Comparison of ENCODE assay signal across 8 cellular contexts in genomic region chr20:11676618-11677289, GRCh38.
DNase-seq lines count a peak whose midpoint lies in the region; ATAC-seq and TF ChIP-seq lines count a peak whose summit lies in the region.

No MANE protein-coding gene starts in this region.

- H3K27ac Mint-ChIP-seq in nephron: no peak overlapping the region

- peak; percentile 44 to 83 (median 45) for DNase-seq in NCI-H1417 (lab: John Stamatoyannopoulos, UW)
- DNase-seq in NCI-H1417 treated with DMSO at 0.1 percent for 48 hours (lab: John Stamatoyannopoulos, UW): no peak
- DNase-seq in OCI-M1 (lab: John Stamatoyannopoulos, UW): peak; percentile 61
- DNase-seq in epithelial cell of esophagus (ENCODE audit: low read depth): peak; percentile 57
- no peak for DNase-seq in effector CD4-positive, alpha-beta T cell
- DNase-seq in epidermal melanocyte (ENCODE audit: insufficient read length, low spot score): no peak

- H3K36me3 Mint-ChIP-seq in nephron (ENCODE audit: low read depth): no peaks in the 10 kb centered on the region

- ATAC-seq in HG02981 (IDR thresholded peaks at IDR 0.05; ENCODE audit: unreplicated experiment): peak; percentile 50

- H3K27me3 Mint-ChIP-seq in nephron (ENCODE audit: low read depth): no peaks in the 10 kb centered on the region

- peaks cover 18% of the 10 kb centered on the region for H3K4me1 Mint-ChIP-seq in nephron

- TF ChIP-seq CTCF in epithelial cell of esophagus (IDR thresholded peaks at IDR 0.05; ENCODE audit: insufficient read depth, low read depth, low read length, missing control alignments) (peak; percentile 91), nephron (IDR thresholded peaks at IDR 0.05; ENCODE audit: unreplicated experiment in 3 of 3) (peak; percentile 46 to 83 (median 56))

- H3K4me3 ChIP-seq in epithelial cell of esophagus (ENCODE audit: low read length): no peak overlapping the region

- no peaks in the 10 kb centered on the region for H3K9me3 Mint-ChIP-seq in nephron

- no peak overlapping the region for H3K4me3 Mint-ChIP-seq in nephron

Comparison
In these comparisons a context has a peak if more than half of its experiments do, and no peak if none do; other contexts are left out.
1. DNase-seq: peak in NCI-H1417 (3 of 3), OCI-M1 (single experiment) and epithelial cell of esophagus (single experiment); none in NCI-H1417 treated with DMSO at 0.1 percent for 48 hours (single experiment), effector CD4-positive, alpha-beta T cell (single experiment) and epidermal melanocyte (single experiment).